1 cellular context compared by ENCODE assay signal in genomic region chr12:79559591-79559990, GRCh38.
TF ChIP-seq lines count a peak whose summit lies in the region.

No MANE protein-coding gene starts in this region.

TF ChIP-seq in liver, 16 proteins besides CTCF, POLR2A, EP300 and RAD21 (continued from another document):
- TF ChIP-seq, protein P1, sequence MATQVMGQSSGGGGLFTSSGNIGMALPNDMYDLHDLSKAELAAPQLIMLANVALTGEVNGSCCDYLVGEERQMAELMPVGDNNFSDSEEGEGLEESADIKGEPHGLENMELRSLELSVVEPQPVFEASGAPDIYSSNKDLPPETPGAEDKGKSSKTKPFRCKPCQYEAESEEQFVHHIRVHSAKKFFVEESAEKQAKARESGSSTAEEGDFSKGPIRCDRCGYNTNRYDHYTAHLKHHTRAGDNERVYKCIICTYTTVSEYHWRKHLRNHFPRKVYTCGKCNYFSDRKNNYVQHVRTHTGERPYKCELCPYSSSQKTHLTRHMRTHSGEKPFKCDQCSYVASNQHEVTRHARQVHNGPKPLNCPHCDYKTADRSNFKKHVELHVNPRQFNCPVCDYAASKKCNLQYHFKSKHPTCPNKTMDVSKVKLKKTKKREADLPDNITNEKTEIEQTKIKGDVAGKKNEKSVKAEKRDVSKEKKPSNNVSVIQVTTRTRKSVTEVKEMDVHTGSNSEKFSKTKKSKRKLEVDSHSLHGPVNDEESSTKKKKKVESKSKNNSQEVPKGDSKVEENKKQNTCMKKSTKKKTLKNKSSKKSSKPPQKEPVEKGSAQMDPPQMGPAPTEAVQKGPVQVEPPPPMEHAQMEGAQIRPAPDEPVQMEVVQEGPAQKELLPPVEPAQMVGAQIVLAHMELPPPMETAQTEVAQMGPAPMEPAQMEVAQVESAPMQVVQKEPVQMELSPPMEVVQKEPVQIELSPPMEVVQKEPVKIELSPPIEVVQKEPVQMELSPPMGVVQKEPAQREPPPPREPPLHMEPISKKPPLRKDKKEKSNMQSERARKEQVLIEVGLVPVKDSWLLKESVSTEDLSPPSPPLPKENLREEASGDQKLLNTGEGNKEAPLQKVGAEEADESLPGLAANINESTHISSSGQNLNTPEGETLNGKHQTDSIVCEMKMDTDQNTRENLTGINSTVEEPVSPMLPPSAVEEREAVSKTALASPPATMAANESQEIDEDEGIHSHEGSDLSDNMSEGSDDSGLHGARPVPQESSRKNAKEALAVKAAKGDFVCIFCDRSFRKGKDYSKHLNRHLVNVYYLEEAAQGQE (IDR thresholded peaks at IDR 0.05): no peak
- TF ChIP-seq HNF4G (IDR thresholded peaks at IDR 0.05) (no peak), FOXA1 (IDR thresholded peaks at IDR 0.05) (no peak), JUND (IDR thresholded peaks at IDR 0.05) (no peak), RXRA (IDR thresholded peaks at IDR 0.05) (no peak)
